Comparison of ENCODE assay signal across 8 cellular contexts in genomic region chr15:84425327-84425726, GRCh38.
A peak's percentile ranks its signal among the peaks of the same experiment; 100 is the strongest.
DNase-seq lines count a peak whose midpoint lies in the region; ATAC-seq and TF ChIP-seq lines count a peak whose summit lies in the region.
"Not testable (repeated sequence)": the region's sequence is repeated elsewhere in the genome, so short reads cannot be mapped to it uniquely, and the experiment has no call there.

No MANE protein-coding gene starts in this region.

- not testable (repeated sequence) for H3K4me1 ChIP-seq in adrenal gland (replicated peaks in 1 of 2); left lung; sigmoid colon; aorta (ENCODE audit: control insufficient read depth in 1 of 2, insufficient read depth in 2 of 2, low read length in 2 of 2)

- H3K9me3 ChIP-seq in adrenal gland (replicated peaks in 1 of 3); left lung; sigmoid colon; aorta (ENCODE audit: control insufficient read depth, low read length): not testable (repeated sequence)

- TF ChIP-seq CTCF in adrenal gland (IDR thresholded peaks at IDR 0.05); left lung (IDR thresholded peaks at IDR 0.05); sigmoid colon (IDR thresholded peaks at IDR 0.05): not testable (repeated sequence)

- not testable (repeated sequence) for H3K36me3 ChIP-seq in adrenal gland (replicated peaks in 1 of 2); left lung; sigmoid colon; aorta (ENCODE audit: control insufficient read depth in 1 of 2, insufficient read depth in 2 of 2, low read length in 1 of 2)

- not testable (repeated sequence) for H3K27me3 ChIP-seq in adrenal gland; left lung; sigmoid colon; aorta (ENCODE audit: control insufficient read depth in 1 of 2, insufficient read depth in 2 of 2, low read length in 1 of 2)

- intact Hi-C loops in adrenal gland (cut with DNase I); left lung (cut with DNase I); sigmoid colon (cut with DNase I); aorta (cut with DNase I): not testable (repeated sequence)

- H3K27ac ChIP-seq in adrenal gland; left lung; sigmoid colon; aorta (ENCODE audit: low read depth in 1 of 2, low read length in 2 of 2): not testable (repeated sequence)

- ATAC-seq in left lung; aorta (ENCODE audit: low FRiP score): not testable (repeated sequence)

- not testable (repeated sequence) for TF ChIP-seq EP300 in sigmoid colon (IDR thresholded peaks at IDR 0.05)

- 94% methylated on average over 2 of the region's 7 CpGs; no CpG with 5 or more reads in 3 of the 4 donors for WGBS in adrenal gland, 4 donors
- WGBS in sigmoid colon, 2 donors, result 83 to 89% methylated on average over 2 to 5 of the region's 7 CpGs
- 95 to 100% methylated on average over 1 to 3 of the region's 7 CpGs for WGBS in aorta, 2 donors

- peak; percentile 24 for DNase-seq in activated CD4-positive, CD25-positive, alpha-beta regulatory T cell treated with anti-CD3 and anti-CD28 coated beads, Interleukin-2, amount 50 U/mL, for 72 hours
- peak; percentile 11 for DNase-seq in activated T-cell treated with anti-CD3 and anti-CD28 coated beads, Interleukin-2, amount 50 U/mL, for 1 hour
- peak in 5 of 7 donors; percentile 0 to 17 (median 10) for DNase-seq in adrenal gland
- DNase-seq in ecto neural progenitor cell (ENCODE audit: low spot score), result peak; percentile 29
- DNase-seq in left lung, result peak; percentile 27 to 33
- peak; percentile 10 for DNase-seq in mucosa of gallbladder (ENCODE audit: low spot score)
- DNase-seq in sigmoid colon, result peak; percentile 48
- peak; percentile 32 to 59 for DNase-seq in aorta

- not testable (repeated sequence) for TF ChIP-seq POLR2A in adrenal gland (IDR thresholded peaks at IDR 0.05); sigmoid colon (IDR thresholded peaks at IDR 0.05)

- H3K4me3 ChIP-seq in adrenal gland; left lung; sigmoid colon; aorta (ENCODE audit: low read length in 2 of 2): not testable (repeated sequence)
